16 cellular contexts compared by ENCODE assay signal in genomic region chr4:60934896-60935295, GRCh38.
DNase-seq lines count a peak whose midpoint lies in the region; ATAC-seq and TF ChIP-seq lines count a peak whose summit lies in the region.
"Had no signal": no experiment of that assay in that cellular context is flagged by ENCODE, and none has a peak within 500 bp of the region (broad histone marks: within the 10 kb centered on the region; RNA-seq: fewer than 3 reads in every experiment).

No MANE protein-coding gene starts in this region.

- intact Hi-C loops in mucosa of descending colon (cut with DNase I, micrococcal nuclease): no loop called here

- H3K4me1 ChIP-seq in mucosa of descending colon (ENCODE audit: low read depth): no peaks in the 10 kb centered on the region

- H3K36me3 ChIP-seq in mucosa of descending colon (ENCODE audit: low read depth): no peaks in the 10 kb centered on the region

- no peaks in the 10 kb centered on the region for H3K4me1 Mint-ChIP-seq in stimulated activated effector memory CD8-positive, alpha-beta T cell treated with anti-CD3 and anti-CD28 coated beads, Interleukin-12 subunit alpha, Interleukin-12 subunit beta, amount 100 ng/mL, for 72 hours
- H3K4me1 Mint-ChIP-seq: CD4-positive, CD25-positive, alpha-beta regulatory T cell had no signal

- H3K4me3 ChIP-seq in mucosa of descending colon: no peak overlapping the region
- H3K4me3 ChIP-seq: PC-9 had no signal

- no peak for TF ChIP-seq CTCF in mucosa of descending colon (IDR thresholded peaks at IDR 0.05)

- no peak for ATAC-seq in mucosa of descending colon
- no peak for ATAC-seq in stimulated activated effector memory CD8-positive, alpha-beta T cell treated with anti-CD3 and anti-CD28 coated beads, Interleukin-12 subunit alpha, Interleukin-12 subunit beta, amount 100 ng/mL, for 72 hours
- ATAC-seq in HG03342 (IDR thresholded peaks at IDR 0.05; ENCODE audit: unreplicated experiment): no peak

- peak; percentile 1 for DNase-seq in A172 (ENCODE audit: low spot score)
- peak; percentile 57 for DNase-seq in DMS53 treated with DMSO at 0.1 percent for 48 hours (lab: John Stamatoyannopoulos, UW; ENCODE audit: unreplicated experiment)
- DNase-seq in NCI-H345 treated with DMSO at 0.1 percent for 48 hours (lab: John Stamatoyannopoulos, UW; ENCODE audit: unreplicated experiment): peak; percentile 2
- peak; percentile 49 for DNase-seq in left kidney (ENCODE audit: low read depth, low spot score)
- no peak for DNase-seq in stimulated activated CD4-positive, alpha-beta T cell treated with anti-CD3 and anti-CD28 coated beads, Interleukin-1b, Interleukin-23, amount 100 ng/mL, for 48 hours
- no peak for DNase-seq in mucosa of descending colon
- no peak for DNase-seq in stimulated activated effector memory CD8-positive, alpha-beta T cell treated with anti-CD3 and anti-CD28 coated beads, Interleukin-12 subunit alpha, Interleukin-12 subunit beta, amount 100 ng/mL, for 72 hours (ENCODE audit: low spot score in 2 of 2)
- DNase-seq: ACHN; CD4-positive, CD25-positive, alpha-beta regulatory T cell; KG1; NCI-H1092 treated with DMSO at 0.1 percent for 48 hours; NCI-H1930; NCI-H446 treated with DMSO at 0.1 percent for 48 hours; PC-9; T-helper 1 cell had no signal

- no peaks in the 10 kb centered on the region for H3K9me3 ChIP-seq in mucosa of descending colon

- H3K9me3 Mint-ChIP-seq in stimulated activated effector memory CD8-positive, alpha-beta T cell treated with anti-CD3 and anti-CD28 coated beads, Interleukin-12 subunit alpha, Interleukin-12 subunit beta, amount 100 ng/mL, for 72 hours: peaks cover 7% of the 10 kb centered on the region

- no peak overlapping the region for H3K4me3 Mint-ChIP-seq in stimulated activated effector memory CD8-positive, alpha-beta T cell treated with anti-CD3 and anti-CD28 coated beads, Interleukin-12 subunit alpha, Interleukin-12 subunit beta, amount 100 ng/mL, for 72 hours
- H3K4me3 Mint-ChIP-seq: CD4-positive, CD25-positive, alpha-beta regulatory T cell had no signal

- H3K36me3 Mint-ChIP-seq in stimulated activated effector memory CD8-positive, alpha-beta T cell treated with anti-CD3 and anti-CD28 coated beads, Interleukin-12 subunit alpha, Interleukin-12 subunit beta, amount 100 ng/mL, for 72 hours: no peaks in the 10 kb centered on the region
- H3K36me3 Mint-ChIP-seq: CD4-positive, CD25-positive, alpha-beta regulatory T cell had no signal

- no peak overlapping the region for H3K27ac Mint-ChIP-seq in stimulated activated effector memory CD8-positive, alpha-beta T cell treated with anti-CD3 and anti-CD28 coated beads, Interleukin-12 subunit alpha, Interleukin-12 subunit beta, amount 100 ng/mL, for 72 hours
- H3K27ac Mint-ChIP-seq: CD4-positive, CD25-positive, alpha-beta regulatory T cell had no signal

Comparison
In these comparisons a context has a peak if more than half of its experiments do, and no peak if none do; other contexts are left out.
1. DNase-seq: peak in A172 (single experiment), DMS53 treated with DMSO at 0.1 percent for 48 hours (single experiment), NCI-H345 treated with DMSO at 0.1 percent for 48 hours (single experiment) and left kidney (single experiment); none in stimulated activated CD4-positive, alpha-beta T cell treated with anti-CD3 and anti-CD28 coated beads, Interleukin-1b, Interleukin-23, amount 100 ng/mL, for 48 hours (single experiment), mucosa of descending colon (0 of 3) and stimulated activated effector memory CD8-positive, alpha-beta T cell treated with anti-CD3 and anti-CD28 coated beads, Interleukin-12 subunit alpha, Interleukin-12 subunit beta, amount 100 ng/mL, for 72 hours (0 of 2).